Comparison of ENCODE assay signal across 8 cellular contexts in genomic region chr17:44186307-44187130, GRCh38. TPM values are rescaled to one million over a fixed set of nuclear protein-coding genes. Genes with fewer than 3 reads are reported as not detected.
DNase-seq lines count a peak whose midpoint lies in the region; ATAC-seq, FAIRE-seq and TF ChIP-seq lines count a peak whose summit lies in the region.

TSS of gene TMUB2 (plus strand) at chr17:44186972. CDS start at chr17:44187709, 737 bp downstream.

- peak within 1 kb of the TSS; percentile 89 for H3K4me2 ChIP-seq in OCI-LY1 (ENCODE audit: low read length)

- H3K9me3 ChIP-seq in HUES64 (ENCODE audit: insufficient read depth, low read depth, low read length), result peaks cover 2% of the 10 kb centered on the region; the same call in 1 of the 2 replicates
- H3K9me3 ChIP-seq in OCI-LY1 (ENCODE audit: low read length), result no peaks in the 10 kb centered on the region
- H3K9me3 ChIP-seq in mesodermal cell (ENCODE audit: control insufficient read depth, low read length), result no peaks in the 10 kb centered on the region

- intact Hi-C loops in Calu3 (cut with micrococcal nuclease; ENCODE audit: unreplicated experiment), result no loop called here

- peak within 1 kb of the TSS; percentile 93 for H3K9ac ChIP-seq in HUES64 (ENCODE audit: low read depth, low read length)
- peak within 1 kb of the TSS; percentile 91 for H3K9ac ChIP-seq in OCI-LY1 (ENCODE audit: low read length)

- peak within 1 kb of the TSS; percentile 93 for H3K27ac Mint-ChIP-seq in Calu3 (ENCODE audit: unreplicated experiment)

- ATAC-seq in GM21447 (IDR thresholded peaks at IDR 0.05; ENCODE audit: unreplicated experiment), result peak; percentile 83

- CTCF ChIA-PET in Calu3 (lab: Charles Lee), result interaction anchor here (0.6 to 2.0 kb wide), 9 partner anchors 13 to 1956 kb away, joined by 3 to 10 read pairs (median 4); partner anchors contain the start of genes ATXN7L3 and FAM171A2

- H3K9me3 Mint-ChIP-seq in Calu3 (ENCODE audit: low read depth, unreplicated experiment), result no peaks in the 10 kb centered on the region

- H3K4me1 Mint-ChIP-seq in Calu3 (ENCODE audit: low read depth, unreplicated experiment), result peaks cover 21% of the 10 kb centered on the region

- H3K36me3 Mint-ChIP-seq in Calu3 (ENCODE audit: insufficient read depth, unreplicated experiment), result peaks cover 76% of the 10 kb centered on the region

- H4K20me1 ChIP-seq in OCI-LY1 (ENCODE audit: insufficient read depth, low read length), result no peaks in the 10 kb centered on the region

- H3K9me2 ChIP-seq in OCI-LY1 (ENCODE audit: low read depth, low read length), result no peaks in the 10 kb centered on the region

- H3K27ac ChIP-seq in HUES64 (ENCODE audit: low read depth, low read length) (peak within 1 kb of the TSS; percentile 94), OCI-LY1 (ENCODE audit: low read depth, low read length, poor library complexity, severe bottlenecking) (peak within 1 kb of the TSS; percentile 78), mesodermal cell (ENCODE audit: low read depth, low read length, severe bottlenecking) (peak within 1 kb of the TSS; percentile 87)

- H2AFZ ChIP-seq in OCI-LY1 (ENCODE audit: low read length), result no peak within 1 kb of the TSS

- peaks cover 10% of the 10 kb centered on the region; the same call in 1 of the 2 replicates for H3K4me1 ChIP-seq in HUES64 (ENCODE audit: insufficient read depth, low read length)
- peaks cover 33% of the 10 kb centered on the region for H3K4me1 ChIP-seq in OCI-LY1 (ENCODE audit: insufficient read depth, low read length, severe bottlenecking)
- peaks cover 7% of the 10 kb centered on the region for H3K4me1 ChIP-seq in mesodermal cell (ENCODE audit: control insufficient read depth, insufficient read depth, low read length, poor library complexity, severe bottlenecking)

- WGBS in HUES64, result under 1% methylated on average over 50 of the region's 50 CpGs
- 0% methylated on average over 44 to 46 of the region's 50 CpGs for WGBS in mesodermal cell (ENCODE audit: insufficient coverage in 2 of 2), 2 experiments

- H3K4me3 Mint-ChIP-seq in Calu3 (ENCODE audit: low read depth, unreplicated experiment), result peak within 1 kb of the TSS; percentile 89

- H3K4me3 ChIP-seq in HUES64 (ENCODE audit: low read length), result peak within 1 kb of the TSS; percentile 93
- H3K4me3 ChIP-seq in OCI-LY1 (ENCODE audit: low read depth, low read length, poor library complexity, severe bottlenecking), result peak within 1 kb of the TSS; percentile 93
- H3K4me3 ChIP-seq in mesodermal cell (ENCODE audit: extremely low read depth, insufficient read depth, low read length, poor library complexity, severe bottlenecking), result peak within 1 kb of the TSS; percentile 96

- no peaks in the 10 kb centered on the region for H3K27me3 Mint-ChIP-seq in Calu3 (ENCODE audit: unreplicated experiment)

- TF ChIP-seq CTCF in Calu3 (IDR thresholded peaks at IDR 0.05; ENCODE audit: unreplicated experiment) (no peak), OCI-LY1 (IDR thresholded peaks at IDR 0.05; ENCODE audit: low read length) (no peak)

- peak; percentile 100 for DNase-seq in Calu3
- DNase-seq in activated CD8-positive, alpha-beta memory T cell treated with anti-CD3 and anti-CD28 coated beads, Interleukin-2, amount 50 U/mL, for 4 hours, result peak; percentile 100
- peak; percentile 97 to 99 for DNase-seq in stimulated activated CD8-positive, alpha-beta memory T cell treated with anti-CD3 and anti-CD28 coated beads, Interleukin-15, amount 100 ng/mL, for 4 hours (ENCODE audit: low read depth in 2 of 2)

- peak; percentile 100 for FAIRE-seq in endometrium (lab: Jason Lieb, UNC)

- peaks cover 40% of the 10 kb centered on the region for H3K36me3 ChIP-seq in HUES64 (ENCODE audit: insufficient read depth, low read length)
- peaks cover 54% of the 10 kb centered on the region for H3K36me3 ChIP-seq in OCI-LY1 (ENCODE audit: insufficient read depth, low read length)
- peaks cover 66% of the 10 kb centered on the region for H3K36me3 ChIP-seq in mesodermal cell (ENCODE audit: control insufficient read depth, insufficient read depth, low read length)

- no peaks in the 10 kb centered on the region for H3F3A ChIP-seq in OCI-LY1 (ENCODE audit: insufficient read depth, low read length)

- H3K27me3 ChIP-seq in HUES64 (ENCODE audit: insufficient read depth, low read length) (no peaks in the 10 kb centered on the region), OCI-LY1 (ENCODE audit: insufficient read depth, low read length) (no peaks in the 10 kb centered on the region)

- peaks cover 26% of the 10 kb centered on the region for H3K79me2 ChIP-seq in OCI-LY1 (ENCODE audit: insufficient read depth, low read length)

- BruUV-seq in Calu3 (replicated peaks; lab: Mats Ljungman, UMichigan), result TSS peak; percentile 78

RNA-seq across cellular contexts. Expression of gene TMUB2, which starts in this region (rescaled TPM):
- 56.0 and 58.8 TPM in 2 replicates for total RNA-seq in Calu3 (2022)
- polyA plus RNA-seq in HUES64 (2013, experiment 1 of 2), result 17.6 TPM
- 16.2 TPM for polyA plus RNA-seq in HUES64 (2013, experiment 2 of 2)
- 36.3 TPM for polyA plus RNA-seq in mesodermal cell (2013, experiment 1 of 2)
- polyA plus RNA-seq in mesodermal cell (2013, experiment 2 of 2), result 30.8 TPM

Comparison
In these comparisons a context has a peak if more than half of its experiments do, and no peak if none do; other contexts are left out.
1. Peak in every context shown above with its lines: DNase-seq, ATAC-seq, H3K4me3 ChIP-seq and H3K27ac ChIP-seq.